ENCODE assay signal across 24 cellular contexts in genomic region chr22:28021998-28022660, GRCh38.
DNase-seq lines count a peak whose midpoint lies in the region; ATAC-seq, FAIRE-seq and TF ChIP-seq lines count a peak whose summit lies in the region.
"Had no signal": no experiment of that assay in that cellular context is flagged by ENCODE, and none has a peak within 500 bp of the region (broad histone marks: within the 10 kb centered on the region; RNA-seq: fewer than 3 reads in every experiment).

No MANE protein-coding gene starts in this region.

- no peak overlapping the region for H2BK120ac ChIP-seq in H1 (replicated peaks; ENCODE audit: low read depth, low read length)

- H3K27ac ChIP-seq in left ventricle myocardium inferior (replicated peaks) (no peak overlapping the region), H1 (ENCODE audit: low read depth, low read length) (no peak overlapping the region)
- H3K27ac ChIP-seq: brain microvascular endothelial cell, C4-2B had no signal

- H4K8ac ChIP-seq in H1 (ENCODE audit: extremely low read depth, insufficient read depth, low read length) = no peak overlapping the region

- H3K79me2 ChIP-seq in H1 (ENCODE audit: control insufficient read depth in 1 of 2, insufficient read depth in 2 of 2, low read length in 2 of 2) = no peaks in the 10 kb centered on the region

- TF ChIP-seq RAD21 in H1 (IDR thresholded peaks at IDR 0.05 in 1 of 2, conservative IDR thresholded peaks at IDR 0.05 in 1 of 2; ENCODE audit: low read depth in 2 of 2, low read length in 2 of 2) = no peak

- 0 out of 2 replicates have a peak overlapping the region, but pooled peaks have one; percentile 9 for H2BK12ac ChIP-seq in H1 (ENCODE audit: low read depth, low read length)

- H3K4me1 Mint-ChIP-seq in osteocyte (ENCODE audit: unreplicated experiment) = peaks cover 19% of the 10 kb centered on the region
- H3K4me1 Mint-ChIP-seq: activated T-helper 17 cell treated with anti-CD3 and anti-CD28 coated beads, Interleukin-2, amount 50 U/mL, for 72 hours; T-helper 17 cell had no signal

- no peak overlapping the region for H2AFZ ChIP-seq in H1 (ENCODE audit: low read length)

- H4K91ac ChIP-seq in H1 (replicated peaks; ENCODE audit: insufficient read length, low read length) = no peak overlapping the region

- H4K20me1 ChIP-seq in H1 (replicated peaks in 1 of 2; ENCODE audit: control insufficient read depth in 1 of 2, insufficient read depth in 2 of 2, low read length in 2 of 2) = peaks cover 0 to 1% of the 10 kb centered on the region in 2 experiments

- no peaks in the 10 kb centered on the region for H3K23me2 ChIP-seq in H1 (ENCODE audit: low read depth, low read length)

- H3K9me3 ChIP-seq in left ventricle myocardium inferior (replicated peaks) (no peaks in the 10 kb centered on the region), H1 (ENCODE audit: insufficient read depth in 2 of 2, low read depth in 1 of 2, low read length in 1 of 2) (no peaks in the 10 kb centered on the region)
- H3K9me3 ChIP-seq: esophagus muscularis mucosa, SK-N-SH had no signal

- H3K4ac ChIP-seq in H1 (replicated peaks; ENCODE audit: insufficient read length, low read depth, low read length) = no peak overlapping the region

- no peaks in the 10 kb centered on the region for H3K9me3 Mint-ChIP-seq in osteocyte (ENCODE audit: unreplicated experiment)
- H3K9me3 Mint-ChIP-seq: activated T-helper 17 cell treated with anti-CD3 and anti-CD28 coated beads, Interleukin-2, amount 50 U/mL, for 72 hours; effector memory CD8-positive, alpha-beta T cell; natural killer cell treated with Interleukin-12 subunit alpha and Interleukin-12 subunit beta and Interleukin-15 and Interleukin-18, amount 100 ng/mL, for 72 hours had no signal

- H3K18ac ChIP-seq in H1 (ENCODE audit: extremely low read depth, low read length) = no peak overlapping the region

- intact Hi-C loops in left ventricle myocardium inferior (cut with micrococcal nuclease) (no loop called here), Right ventricle myocardium superior (cut with DNase I) (loop anchor here (2.0 to 10.0 kb wide), 2 partner anchors 573 to 813 kb away; no protein-coding TSS in a partner anchor)

- DNase-seq in left ventricle myocardium inferior (peak; percentile 2), Right ventricle myocardium superior (no peak), H1 (ENCODE audit: low read depth in 1 of 2, low spot score in 2 of 2) (no peak), osteocyte (ENCODE audit: extremely low spot score, unreplicated experiment) (peak; percentile 76), urothelium cell line (ENCODE audit: low spot score) (no peak), NCI-H748 (lab: John Stamatoyannopoulos, UW; ENCODE audit: unreplicated experiment) (no peak), D341Med (ENCODE audit: low spot score) (no peak)
- DNase-seq: activated CD4-positive, alpha-beta T cell treated with anti-CD3 and anti-CD28 coated beads for 4 hours; brain microvascular endothelial cell; effector memory CD8-positive, alpha-beta T cell; hypothalamus; Kasumi-1; NCI-H1694 treated with DMSO at 0.1 percent for 48 hours; NCI-H748 treated with DMSO at 0.1 percent for 48 hours; RPMI8226; SK-N-SH; substantia nigra; T-helper 17 cell had no signal

- H3K27ac Mint-ChIP-seq in osteocyte (ENCODE audit: unreplicated experiment) = no peak overlapping the region
- H3K27ac Mint-ChIP-seq: activated T-helper 17 cell treated with anti-CD3 and anti-CD28 coated beads, Interleukin-2, amount 50 U/mL, for 72 hours; effector memory CD8-positive, alpha-beta T cell; natural killer cell treated with Interleukin-12 subunit alpha and Interleukin-12 subunit beta and Interleukin-15 and Interleukin-18, amount 100 ng/mL, for 72 hours; T-helper 17 cell had no signal

- no peak overlapping the region for H3K23ac ChIP-seq in H1 (ENCODE audit: insufficient read length)

- CTCF ChIA-PET in H1 (lab: Charles Lee; ENCODE audit: partially characterized antibody) = interaction anchor here (1.1 to 5.3 kb wide), 4 partner anchors 11 to 31 kb away, joined by 3 to 48 read pairs (median 11); no protein-coding TSS in a partner anchor

- FAIRE-seq in H1 (lab: Jason Lieb, UNC) (no peak), urothelium cell line (lab: Jason Lieb, UNC) (peak; percentile 95)
- FAIRE-seq: frontal cortex, GM12891 had no signal

- H3K14ac ChIP-seq in H1 (ENCODE audit: insufficient read length) = no peak overlapping the region

- no peaks in the 10 kb centered on the region for H3K79me1 ChIP-seq in H1 (ENCODE audit: low read depth, low read length)

- no peak overlapping the region for H4K5ac ChIP-seq in H1 (ENCODE audit: insufficient read length, low read depth, low read length)

- H2AK5ac ChIP-seq in H1 (ENCODE audit: low read depth, low read length) = no peak overlapping the region

- WGBS in H1 (ENCODE audit: extremely low coverage in 1 of 2, insufficient coverage in 1 of 2, insufficient read length in 1 of 2, insufficient replicate concordance in 2 of 2, low coverage in 1 of 2, low lambda C conversion rate in 2 of 2, missing lambda C conversion rate in 1 of 2), 2 experiments = 89% methylated on average over 7 of the region's 7 CpGs; no CpG with 5 or more reads in 1 of the 2 experiments

- no peaks in the 10 kb centered on the region for H3K27me3 Mint-ChIP-seq in osteocyte (ENCODE audit: unreplicated experiment)
- H3K27me3 Mint-ChIP-seq: natural killer cell treated with Interleukin-12 subunit alpha and Interleukin-12 subunit beta and Interleukin-15 and Interleukin-18, amount 100 ng/mL, for 72 hours had no signal

- H3K56ac ChIP-seq in H1 (replicated peaks; ENCODE audit: insufficient read length, low read depth, low read length) = no peak overlapping the region

- H3K4me2 ChIP-seq in H1 (ENCODE audit: insufficient read depth in 1 of 2, low read depth in 2 of 2, low read length in 2 of 2) = no peak overlapping the region
- H3K4me2 ChIP-seq: SK-N-SH had no signal

- H3K36me3 ChIP-seq in left ventricle myocardium inferior = no peaks in the 10 kb centered on the region
- H3K36me3 ChIP-seq in H1 (ENCODE audit: control insufficient read depth in 2 of 4, insufficient read depth in 4 of 4, low read length in 3 of 4) = no peaks in the 10 kb centered on the region
- H3K36me3 ChIP-seq: brain microvascular endothelial cell had no signal

- no peak overlapping the region for H2BK20ac ChIP-seq in H1 (ENCODE audit: low read length)

- POLR2A ChIA-PET in H1 (lab: Charles Lee; ENCODE audit: partially characterized antibody) = no interaction called here

- H3K9ac ChIP-seq in H1 (replicated peaks in 1 of 4; ENCODE audit: extremely low read depth in 1 of 4, low read depth in 3 of 4, low read length in 3 of 4) = no peak overlapping the region
- H3K9ac ChIP-seq: SK-N-SH had no signal

- no peak for TF ChIP-seq POLR2A in H1 (IDR thresholded peaks at IDR 0.05; ENCODE audit: control extremely low read depth in 1 of 2, low read depth in 2 of 2, low read length in 2 of 2)

- no peak overlapping the region for H3K4me3 ChIP-seq in left ventricle myocardium inferior
- no peak overlapping the region for H3K4me3 ChIP-seq in H1 (ENCODE audit: extremely low read depth in 1 of 4, insufficient read depth in 2 of 4, low read depth in 3 of 4, low read length in 4 of 4)
- H3K4me3 ChIP-seq: esophagus muscularis mucosa had no signal

- peaks cover 8% of the 10 kb centered on the region for H3K36me3 Mint-ChIP-seq in osteocyte (ENCODE audit: unreplicated experiment)
- H3K36me3 Mint-ChIP-seq: natural killer cell treated with Interleukin-12 subunit alpha and Interleukin-12 subunit beta and Interleukin-15 and Interleukin-18, amount 100 ng/mL, for 72 hours had no signal

- TF ChIP-seq CTCF in left ventricle myocardium inferior (IDR thresholded peaks at IDR 0.05; ENCODE audit: borderline replicate concordance) (no peak), H1 (IDR thresholded peaks at IDR 0.05; ENCODE audit: control extremely low read depth in 1 of 3, insufficient read depth in 1 of 3, low read depth in 1 of 3, low read length in 3 of 3) (no peak), osteocyte (IDR thresholded peaks at IDR 0.05) (no peak)

- no peak overlapping the region for H2BK15ac ChIP-seq in H1 (ENCODE audit: low read length)

- H3K4me1 ChIP-seq in left ventricle myocardium inferior (peaks cover 64% of the 10 kb centered on the region), H1 (replicated peaks in 1 of 4; ENCODE audit: control insufficient read depth in 3 of 4, insufficient read depth in 4 of 4, low read length in 3 of 4) (peaks cover 0 to 6% (median under 1%) of the 10 kb centered on the region in 4 experiments; a peak in 3 of 7 replicates)

- no peak overlapping the region for H3K4me3 Mint-ChIP-seq in osteocyte (ENCODE audit: unreplicated experiment)
- H3K4me3 Mint-ChIP-seq: activated T-helper 17 cell treated with anti-CD3 and anti-CD28 coated beads, Interleukin-2, amount 50 U/mL, for 72 hours; effector memory CD8-positive, alpha-beta T cell; natural killer cell treated with Interleukin-12 subunit alpha and Interleukin-12 subunit beta and Interleukin-15 and Interleukin-18, amount 100 ng/mL, for 72 hours; T-helper 17 cell had no signal

- H2BK5ac ChIP-seq in H1 (ENCODE audit: low read depth, low read length) = no peak overlapping the region

- TF ChIP-seq EP300 in H1 (IDR thresholded peaks at IDR 0.05; ENCODE audit: borderline replicate concordance in 1 of 2, low read depth in 2 of 2, low read length in 2 of 2) = no peak

- H3K27me3 ChIP-seq in left ventricle myocardium inferior (ENCODE audit: low read depth) (no peaks in the 10 kb centered on the region), H1 (replicated peaks in 1 of 4; ENCODE audit: control insufficient read depth in 3 of 4, extremely low read depth in 1 of 4, insufficient read depth in 3 of 4, low read length in 3 of 4) (no peaks in the 10 kb centered on the region)
- H3K27me3 ChIP-seq: brain microvascular endothelial cell, esophagus muscularis mucosa had no signal

- ATAC-seq in Right ventricle myocardium superior (ENCODE audit: poor library complexity) = no peak
- ATAC-seq: activated T-helper 17 cell treated with anti-CD3 and anti-CD28 coated beads, Interleukin-2, amount 50 U/mL, for 72 hours; effector memory CD8-positive, alpha-beta T cell; natural killer cell treated with Interleukin-12 subunit alpha and Interleukin-12 subunit beta and Interleukin-15 and Interleukin-18, amount 100 ng/mL, for 72 hours; T-helper 17 cell had no signal

TF ChIP-seq in H1, 55 proteins besides CTCF, POLR2A, EP300 and RAD21 (continues in another document):
- TF ChIP-seq CBX5 (IDR thresholded peaks at IDR 0.05; ENCODE audit: low read depth, low read length) (no peak), BCL11A (IDR thresholded peaks at IDR 0.05; ENCODE audit: low read depth in 2 of 2, low read length in 2 of 2) (no peak), KDM5A (IDR thresholded peaks at IDR 0.05; ENCODE audit: low read length) (no peak), SUZ12 (IDR thresholded peaks at IDR 0.05; ENCODE audit: low read length) (no peak), GTF2F1 (IDR thresholded peaks at IDR 0.05; ENCODE audit: borderline replicate concordance, low read depth, low read length) (no peak), MAX (IDR thresholded peaks at IDR 0.05) (no peak), CREB1 (IDR thresholded peaks at IDR 0.05) (no peak)

Comparison
In these comparisons a context has a peak if more than half of its experiments do, and no peak if none do; other contexts are left out.
1. DNase-seq: peak in left ventricle myocardium inferior (single experiment) and osteocyte (single experiment); none in Right ventricle myocardium superior (single experiment), H1 (0 of 2), urothelium cell line (single experiment), NCI-H748 (single experiment) and D341Med (single experiment).